ENCODE assay signal across 13 cellular contexts in the genomic region with DNA sequence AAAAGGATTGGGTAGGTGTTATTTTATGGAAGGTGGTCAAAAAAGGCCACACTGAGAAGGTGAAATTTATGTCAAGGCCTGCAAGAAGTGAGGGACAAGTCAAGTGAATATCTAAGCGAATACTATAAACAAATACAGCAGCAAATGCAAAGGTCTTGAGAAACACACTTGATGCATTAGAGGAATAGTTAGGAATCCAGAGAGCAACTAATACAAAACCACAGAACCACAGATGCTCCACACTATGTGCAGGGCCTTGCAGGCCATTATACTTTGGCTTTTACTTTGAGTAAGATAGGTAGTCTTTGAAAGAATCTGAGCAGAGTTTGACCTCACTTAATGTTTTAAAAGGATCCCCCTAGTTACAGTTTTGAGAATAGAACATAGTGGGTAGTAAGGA. TPM values are rescaled to one million over a fixed set of nuclear protein-coding genes. Genes with fewer than 3 reads are reported as not detected.
DNase-seq lines count a peak whose midpoint lies in the region; ATAC-seq and TF ChIP-seq lines count a peak whose summit lies in the region.
"Had no signal": no experiment of that assay in that cellular context is flagged by ENCODE, and none has a peak within 500 bp of the region (broad histone marks: within the 10 kb centered on the region; RNA-seq: fewer than 3 reads in every experiment).

No MANE protein-coding gene starts in this region.

- no peaks in the 10 kb centered on the region for H3K27me3 Mint-ChIP-seq in T-cell
- H3K27me3 Mint-ChIP-seq in stimulated activated naive B cell treated with anti-CD40 and anti-IgM and Interleukin-4, amounts not matched to agents 10 μg/mL and 1 μg/mL and 100 μg/mL, for 72 hours = no peaks in the 10 kb centered on the region

- TF ChIP-seq CTCF in PC-9 (conservative IDR thresholded peaks at IDR 0.05) (no peak), lower lobe of right lung (IDR thresholded peaks at IDR 0.05) (no peak)

- POLR2A ChIA-PET in T-cell (lab: Charles Lee) = no interaction called here
- POLR2A ChIA-PET in PC-9 (lab: Charles Lee; ENCODE audit: unreplicated experiment) = no interaction called here

- H3K27me3 ChIP-seq in PC-9 (ENCODE audit: insufficient read depth, low read depth) (no peaks in the 10 kb centered on the region), lower lobe of right lung (ENCODE audit: low read depth) (no peaks in the 10 kb centered on the region)

- peaks cover 50% of the 10 kb centered on the region for H4K20me1 ChIP-seq in PC-9 (ENCODE audit: insufficient read depth)

- H3K4me3 ChIP-seq in PC-9 (no peak overlapping the region), lower lobe of right lung (no peak overlapping the region)

- no TSS peak for BruUV-seq in PC-9 (replicated peaks; lab: Mats Ljungman, UMichigan)

- CTCF ChIA-PET in T-cell (lab: Charles Lee) (no interaction called here), PC-9 (lab: Charles Lee) (no interaction called here)

- H3K27ac Mint-ChIP-seq in activated naive CD4-positive, alpha-beta T cell treated with anti-CD3 and anti-CD28 coated beads, Interleukin-2, amount 50 U/mL, for 72 hours = peak overlapping the region; percentile 3 to 82
- H3K27ac Mint-ChIP-seq in T-cell = peak overlapping the region; percentile 21 to 37
- peak overlapping the region; percentile 70 for H3K27ac Mint-ChIP-seq in stimulated activated naive B cell treated with anti-CD40 and anti-IgM and Interleukin-4, amounts not matched to agents 10 μg/mL and 1 μg/mL and 100 μg/mL, for 72 hours
- H3K27ac Mint-ChIP-seq: H9 had no signal

- no peak overlapping the region for H2AFZ ChIP-seq in PC-9

- peaks cover 19% of the 10 kb centered on the region for H3K4me1 ChIP-seq in PC-9 (replicated peaks; ENCODE audit: insufficient read depth)
- H3K4me1 ChIP-seq in lower lobe of right lung = peaks cover 66% of the 10 kb centered on the region

- H3K27ac ChIP-seq in PC-9 (no peak overlapping the region), lower lobe of right lung (no peak overlapping the region)

- intact Hi-C loops in PC-9 (cut with micrococcal nuclease; ENCODE audit: unreplicated experiment) (no loop called here), lower lobe of right lung (cut with DNase I) (no loop called here)

- no peak for DNase-seq in activated naive CD4-positive, alpha-beta T cell treated with anti-CD3 and anti-CD28 coated beads, Interleukin-2, amount 50 U/mL, for 72 hours (ENCODE audit: low spot score in 2 of 2)
- DNase-seq in activated naive CD4-positive, alpha-beta T cell treated with Interleukin-2 at 50 U/mL for 16 hours = no peak
- DNase-seq in T-cell = no peak
- peak; percentile 21 for DNase-seq in fibroblast of gingiva (ENCODE audit: low read depth)
- DNase-seq in stimulated activated naive B cell treated with anti-CD40 and anti-IgM and Interleukin-4, amounts not matched to agents 10 μg/mL and 1 μg/mL and 100 μg/mL, for 72 hours = no peak
- DNase-seq in PC-9 = no peak
- DNase-seq in lower lobe of right lung = no peak
- DNase-seq: activated CD4-positive, alpha-beta T cell treated with anti-CD3 and anti-CD28 coated beads for 1 hour; activated naive CD4-positive, alpha-beta T cell; AML-193; cortex of kidney; H9 had no signal

- H3K9me3 Mint-ChIP-seq in activated naive CD4-positive, alpha-beta T cell treated with anti-CD3 and anti-CD28 coated beads, Interleukin-2, amount 50 U/mL, for 72 hours = no peaks in the 10 kb centered on the region
- no peaks in the 10 kb centered on the region for H3K9me3 Mint-ChIP-seq in T-cell
- H3K9me3 Mint-ChIP-seq in stimulated activated naive B cell treated with anti-CD40 and anti-IgM and Interleukin-4, amounts not matched to agents 10 μg/mL and 1 μg/mL and 100 μg/mL, for 72 hours = no peaks in the 10 kb centered on the region
- H3K9me3 Mint-ChIP-seq: H9 had no signal

- peaks cover 36 to 59% of the 10 kb centered on the region in 2 donors for H3K36me3 Mint-ChIP-seq in activated naive CD4-positive, alpha-beta T cell treated with anti-CD3 and anti-CD28 coated beads, Interleukin-2, amount 50 U/mL, for 72 hours
- peaks cover 42% of the 10 kb centered on the region for H3K36me3 Mint-ChIP-seq in T-cell
- H3K36me3 Mint-ChIP-seq in stimulated activated naive B cell treated with anti-CD40 and anti-IgM and Interleukin-4, amounts not matched to agents 10 μg/mL and 1 μg/mL and 100 μg/mL, for 72 hours = peaks cover 31 to 69% of the 10 kb centered on the region in 2 donors

- H3K36me3 ChIP-seq in PC-9 (ENCODE audit: low read depth) (peaks cover 58% of the 10 kb centered on the region), lower lobe of right lung (peaks cover 75% of the 10 kb centered on the region)

- H3K79me2 ChIP-seq in PC-9 (ENCODE audit: low read depth) = peaks cover 45% of the 10 kb centered on the region

- H3K4me2 ChIP-seq in PC-9 = no peak overlapping the region

- H3K9me3 ChIP-seq in PC-9 (ENCODE audit: insufficient read depth, low read depth) = no peaks in the 10 kb centered on the region
- no peaks in the 10 kb centered on the region for H3K9me3 ChIP-seq in lower lobe of right lung

- no peak for ATAC-seq in activated naive CD4-positive, alpha-beta T cell treated with anti-CD3 and anti-CD28 coated beads, Interleukin-2, amount 50 U/mL, for 72 hours
- no peak for ATAC-seq in T-cell (replicated peaks in 1 of 4)
- ATAC-seq in stimulated activated naive B cell treated with anti-CD40 and anti-IgM and Interleukin-4, amounts not matched to agents 10 μg/mL and 1 μg/mL and 100 μg/mL, for 72 hours (replicated peaks) = no peak
- no peak for ATAC-seq in lower lobe of right lung
- ATAC-seq in GM21515 (IDR thresholded peaks at IDR 0.05; ENCODE audit: unreplicated experiment) = no peak

- peaks cover 92 to 94% (median 93%) of the 10 kb centered on the region in 3 donors for H3K4me1 Mint-ChIP-seq in T-cell
- peaks cover 45 to 65% of the 10 kb centered on the region in 2 donors for H3K4me1 Mint-ChIP-seq in stimulated activated naive B cell treated with anti-CD40 and anti-IgM and Interleukin-4, amounts not matched to agents 10 μg/mL and 1 μg/mL and 100 μg/mL, for 72 hours

- H3K9me2 ChIP-seq in PC-9 (ENCODE audit: insufficient read depth) = no peaks in the 10 kb centered on the region

- peaks cover 16% of the 10 kb centered on the region for H3F3A ChIP-seq in PC-9 (ENCODE audit: insufficient read depth, low read depth)

- H3K4me3 Mint-ChIP-seq in T-cell = peak overlapping the region; percentile 2 to 40 (median 26)
- H3K4me3 Mint-ChIP-seq in stimulated activated naive B cell treated with anti-CD40 and anti-IgM and Interleukin-4, amounts not matched to agents 10 μg/mL and 1 μg/mL and 100 μg/mL, for 72 hours = no peak overlapping the region
- H3K4me3 Mint-ChIP-seq: H9 had no signal

RNA-seq across cellular contexts. Expression of a gene that starts 4.6 kb away (rescaled TPM):
- 10 to 100 TPM; 24.4 to 37.3 TPM for total RNA-seq in activated naive CD4-positive, alpha-beta T cell treated with anti-CD3 and anti-CD28 coated beads, Interleukin-2, amount 50 U/mL, for 72 hours
- total RNA-seq in T-cell (10 to 100 TPM; 30.7 to 39.8 (median 38.9) TPM), PC-9 (2021) (54.4 and 73.5 TPM in 2 replicates), lower lobe of right lung (28.1 TPM)

Comparison
In these comparisons a context has a peak if more than half of its experiments do, and no peak if none do; other contexts are left out.
1. H3K4me3 Mint-ChIP-seq: peak in T-cell (3 of 3); none in stimulated activated naive B cell treated with anti-CD40 and anti-IgM and Interleukin-4, amounts not matched to agents 10 μg/mL and 1 μg/mL and 100 μg/mL, for 72 hours (0 of 2).
2. Peak in every context shown above with its lines, with median percentiles within 50 percentile points of each other: H3K27ac Mint-ChIP-seq.